8 cellular contexts compared by ENCODE assay signal in genomic region chr1:161314201-161314981, GRCh38. TPM values are rescaled to one million over a fixed set of nuclear protein-coding genes. Genes with fewer than 3 reads are reported as not detected.
DNase-seq lines count a peak whose midpoint lies in the region; ATAC-seq and TF ChIP-seq lines count a peak whose summit lies in the region.

Gene SDHC, plus strand, starts transcription at chr1:161314381. Its CDS starts 25 bp downstream, at chr1:161314406.

- DNase-seq in AML-193 (lab: John Stamatoyannopoulos, UW): peak; percentile 75 to 80
- peak; percentile 83 for DNase-seq in NCI-H460 (ENCODE audit: extremely low read depth, low read depth)
- peak; percentile 76 for DNase-seq in activated CD4-positive, alpha-beta T cell treated with anti-CD3 and anti-CD28 coated beads for 24 hours (ENCODE audit: low read depth in 2 of 2)
- DNase-seq in chondrocyte (ENCODE audit: low spot score): no peak
- DNase-seq in kidney epithelial cell (ENCODE audit: low read depth): peak; percentile 62
- peak; percentile 71 to 81 for DNase-seq in stimulated activated CD4-positive, alpha-beta T cell treated with anti-CD3 and anti-CD28 coated beads, Interleukin-15, amount 100 ng/mL, for 48 hours (ENCODE audit: low read depth in 2 of 2)

- peak within 1 kb of the TSS; percentile 72 for H3K4me3 ChIP-seq in kidney epithelial cell (ENCODE audit: low read depth, low read length)

- no peaks in the 10 kb centered on the region for H3K27me3 ChIP-seq in kidney epithelial cell (ENCODE audit: control insufficient read depth, insufficient read depth, low read length)

- H3K4me3 Mint-ChIP-seq in chondrocyte (ENCODE audit: unreplicated experiment): peak within 1 kb of the TSS; percentile 98

- H3K4me1 Mint-ChIP-seq in chondrocyte (ENCODE audit: low read depth): peaks cover 21% of the 10 kb centered on the region

- H3K36me3 Mint-ChIP-seq in chondrocyte (ENCODE audit: low read depth): no peaks in the 10 kb centered on the region

- peak within 1 kb of the TSS; percentile 100 for H3K27ac Mint-ChIP-seq in chondrocyte (ENCODE audit: unreplicated experiment)

- TF ChIP-seq CTCF in chondrocyte (IDR thresholded peaks at IDR 0.05): peak; percentile 77
- peak; percentile 70 for TF ChIP-seq CTCF in kidney epithelial cell (IDR thresholded peaks at IDR 0.05; ENCODE audit: insufficient read depth, low read length, poor library complexity, severe bottlenecking)

- H3K27me3 Mint-ChIP-seq in chondrocyte (ENCODE audit: low read depth): peaks cover 2% of the 10 kb centered on the region

- H3K9me3 Mint-ChIP-seq in chondrocyte (ENCODE audit: low read depth): no peaks in the 10 kb centered on the region

- peak; percentile 99 for ATAC-seq in GM19023 (IDR thresholded peaks at IDR 0.05; ENCODE audit: unreplicated experiment)
- ATAC-seq in HG03280 (IDR thresholded peaks at IDR 0.05; ENCODE audit: unreplicated experiment): peak; percentile 97

- no peaks in the 10 kb centered on the region for H3K36me3 ChIP-seq in kidney epithelial cell (ENCODE audit: control insufficient read depth, insufficient read depth, low read length)

RNA-seq across cellular contexts. Expression of gene SDHC, which starts in this region (rescaled TPM):
- 67.9 and 70.4 TPM in 2 replicates for total RNA-seq in NCI-H460 (2014; rRNA removed; shearing (Covaris generic))
- polyA plus RNA-seq in NCI-H460 (2014; cell fraction: nucleus; rRNA removed): 23.0 and 34.0 TPM in 2 replicates
- total RNA-seq in chondrocyte: 128 to 144 TPM (median 131 TPM) in 3 replicates
- 42.8 and 47.0 TPM in 2 replicates for total RNA-seq in kidney epithelial cell
